Comparison of ENCODE assay signal across 26 cellular contexts in genomic region chr7:155383756-155384491, GRCh38.
"Had no signal": no experiment of that assay in that cellular context is flagged by ENCODE, and none has a peak within 500 bp of the region (broad histone marks: within the 10 kb centered on the region; RNA-seq: fewer than 3 reads in every experiment).

No MANE protein-coding gene starts in this region.

- H3K79me2 ChIP-seq: parathyroid adenoma had no signal

- H3K9me3 ChIP-seq: left lung, neutrophil, suprapubic skin, thoracic aorta, tibial artery, uterus had no signal

- H3K27ac Mint-ChIP-seq: mesothelial cell of epicardium; naive B cell; nephron; neural progenitor cell; progenitor cell of endocrine pancreas; stimulated activated effector memory CD8-positive, alpha-beta T cell treated with anti-CD3 and anti-CD28 coated beads, Interleukin-12 subunit alpha, Interleukin-12 subunit beta, amount 100 ng/mL, for 72 hours; stimulated activated naive CD8-positive, alpha-beta T cell treated with anti-CD3 and anti-CD28 coated beads, Interleukin-15, Interleukin-2, amounts not matched to agents 100 ng/mL and 50 ng/mL, for 24 hours had no signal

- H3K36me3 Mint-ChIP-seq: mesothelial cell of epicardium; naive B cell; neural progenitor cell; stimulated activated effector memory CD8-positive, alpha-beta T cell treated with anti-CD3 and anti-CD28 coated beads, Interleukin-12 subunit alpha, Interleukin-12 subunit beta, amount 100 ng/mL, for 72 hours had no signal

- H3K4me3 Mint-ChIP-seq: mesothelial cell of epicardium; nephron; stimulated activated effector memory CD8-positive, alpha-beta T cell treated with anti-CD3 and anti-CD28 coated beads, Interleukin-12 subunit alpha, Interleukin-12 subunit beta, amount 100 ng/mL, for 72 hours; stimulated activated naive CD8-positive, alpha-beta T cell treated with anti-CD3 and anti-CD28 coated beads, Interleukin-15, Interleukin-2, amounts not matched to agents 100 ng/mL and 50 ng/mL, for 24 hours had no signal

- H3K36me3 ChIP-seq: left lung, neural progenitor cell, neutrophil, suprapubic skin, thoracic aorta, tibial artery, uterus had no signal

- FAIRE-seq: keratinocyte had no signal

- DNase-seq: hippocampal formation; left colon; mesendoderm; naive B cell; occipital lobe; right cardiac atrium; stimulated activated CD4-positive, alpha-beta T cell treated with anti-CD3 and anti-CD28 coated beads, Interleukin-4, amount 100 ng/mL, for 24 hours; stimulated activated naive CD4-positive, alpha-beta T cell; tibial artery; trophoblast cell; uterus had no signal

- H3K27ac ChIP-seq: left lung, neural progenitor cell, neutrophil, parathyroid adenoma, skin epidermis, suprapubic skin, thoracic aorta, tibial artery, uterus had no signal

- H3K9ac ChIP-seq: neural progenitor cell, parathyroid adenoma had no signal

- H3K4me1 ChIP-seq: parathyroid adenoma had no signal

- ATAC-seq: left colon; left lung; right cardiac atrium; sciatic nerve; stimulated activated effector memory CD8-positive, alpha-beta T cell treated with anti-CD3 and anti-CD28 coated beads, Interleukin-12 subunit alpha, Interleukin-12 subunit beta, amount 100 ng/mL, for 72 hours had no signal

- H3K4me3 ChIP-seq: left lung, lung, neural progenitor cell, skin epidermis, suprapubic skin, thoracic aorta, tibial artery, uterus had no signal

- H3K9me3 Mint-ChIP-seq: mesothelial cell of epicardium; naive B cell; nephron; stimulated activated effector memory CD8-positive, alpha-beta T cell treated with anti-CD3 and anti-CD28 coated beads, Interleukin-12 subunit alpha, Interleukin-12 subunit beta, amount 100 ng/mL, for 72 hours; stimulated activated naive CD8-positive, alpha-beta T cell treated with anti-CD3 and anti-CD28 coated beads, Interleukin-15, Interleukin-2, amounts not matched to agents 100 ng/mL and 50 ng/mL, for 24 hours had no signal

- H2AFZ ChIP-seq: neural progenitor cell, parathyroid adenoma had no signal

- H3K4me2 ChIP-seq: neural progenitor cell had no signal
